Comparison of ENCODE assay signal across 10 cellular contexts in genomic region chr1:28512058-28512611, GRCh38. TPM values are rescaled to one million over a fixed set of nuclear protein-coding genes. Genes with fewer than 3 reads are reported as not detected.
DNase-seq lines count a peak whose midpoint lies in the region; ATAC-seq, FAIRE-seq and TF ChIP-seq lines count a peak whose summit lies in the region.
"Had no signal": no experiment of that assay in that cellular context is flagged by ENCODE, and none has a peak within 500 bp of the region (broad histone marks: within the 10 kb centered on the region; RNA-seq: fewer than 3 reads in every experiment).

No MANE protein-coding gene starts in this region.

- peak overlapping the region; percentile 52 for H3K4me3 Mint-ChIP-seq in stimulated activated memory B cell treated with anti-CD40 and anti-IgM and Interleukin-4, amounts not matched to agents 10 μg/mL and 1 μg/mL and 100 μg/mL, for 72 hours

- H3K4me2 ChIP-seq in OCI-LY1 (ENCODE audit: low read length) = no peak overlapping the region

- H3K4me3 ChIP-seq in OCI-LY1 (ENCODE audit: low read depth, low read length, poor library complexity, severe bottlenecking) (no peak overlapping the region), bronchial epithelial cell (ENCODE audit: low read depth, low read length) (no peak overlapping the region), tibial nerve (no peak overlapping the region)

- no peak for TF ChIP-seq POLR2A in tibial nerve (IDR thresholded peaks at IDR 0.05)

- no peaks in the 10 kb centered on the region for H4K20me1 ChIP-seq in OCI-LY1 (ENCODE audit: insufficient read depth, low read length)

- peak; percentile 74 for DNase-seq in activated CD8-positive, alpha-beta memory T cell treated with anti-CD3 and anti-CD28 coated beads for 24 hours
- DNase-seq in activated CD8-positive, alpha-beta memory T cell treated with anti-CD3 and anti-CD28 coated beads, Interleukin-2, amount 50 U/mL, for 4 hours = no peak
- DNase-seq in bronchial epithelial cell (ENCODE audit: low read depth) = peak; percentile 13
- DNase-seq in superior temporal gyrus (ENCODE audit: extremely low spot score) = no peak
- no peak for DNase-seq in tibial nerve (ENCODE audit: low spot score in 2 of 2)
- DNase-seq: NCI-H2081 treated with DMSO at 0.1 percent for 48 hours had no signal

- H3K27me3 Mint-ChIP-seq in stimulated activated memory B cell treated with anti-CD40 and anti-IgM and Interleukin-4, amounts not matched to agents 10 μg/mL and 1 μg/mL and 100 μg/mL, for 72 hours = no peaks in the 10 kb centered on the region

- no peak for FAIRE-seq in bronchial epithelial cell (lab: Jason Lieb, UNC)
- FAIRE-seq: H54 had no signal

- no peaks in the 10 kb centered on the region for H3K9me3 ChIP-seq in OCI-LY1 (ENCODE audit: low read length)
- no peaks in the 10 kb centered on the region for H3K9me3 ChIP-seq in tibial nerve

- H3K27ac ChIP-seq in OCI-LY1 (ENCODE audit: low read depth, low read length, poor library complexity, severe bottlenecking) (peak overlapping the region; percentile 88), tibial nerve (no peak overlapping the region)

- H3K4me1 Mint-ChIP-seq in stimulated activated memory B cell treated with anti-CD40 and anti-IgM and Interleukin-4, amounts not matched to agents 10 μg/mL and 1 μg/mL and 100 μg/mL, for 72 hours = peaks cover 44% of the 10 kb centered on the region

- 89 to 90% methylated on average over 7 of the region's 7 CpGs for WGBS in tibial nerve, 2 donors

- H3K27me3 ChIP-seq in OCI-LY1 (ENCODE audit: insufficient read depth, low read length) = no peaks in the 10 kb centered on the region
- no peaks in the 10 kb centered on the region for H3K27me3 ChIP-seq in bronchial epithelial cell (ENCODE audit: control insufficient read depth, insufficient read depth, low read length)
- no peaks in the 10 kb centered on the region for H3K27me3 ChIP-seq in tibial nerve

- peaks cover 73% of the 10 kb centered on the region for H3K36me3 Mint-ChIP-seq in stimulated activated memory B cell treated with anti-CD40 and anti-IgM and Interleukin-4, amounts not matched to agents 10 μg/mL and 1 μg/mL and 100 μg/mL, for 72 hours

- no peaks in the 10 kb centered on the region for H3K9me3 Mint-ChIP-seq in stimulated activated memory B cell treated with anti-CD40 and anti-IgM and Interleukin-4, amounts not matched to agents 10 μg/mL and 1 μg/mL and 100 μg/mL, for 72 hours

- TF ChIP-seq EP300 in tibial nerve (IDR thresholded peaks at IDR 0.05) = no peak

- no peak for TF ChIP-seq CTCF in OCI-LY1 (IDR thresholded peaks at IDR 0.05; ENCODE audit: low read length)
- TF ChIP-seq CTCF in bronchial epithelial cell (IDR thresholded peaks at IDR 0.05; ENCODE audit: insufficient read depth, low read length, severe bottlenecking) = no peak
- TF ChIP-seq CTCF in tibial nerve (IDR thresholded peaks at IDR 0.05) = no peak

- peak overlapping the region; percentile 99 for H3K27ac Mint-ChIP-seq in stimulated activated memory B cell treated with anti-CD40 and anti-IgM and Interleukin-4, amounts not matched to agents 10 μg/mL and 1 μg/mL and 100 μg/mL, for 72 hours

- H3K9me2 ChIP-seq in OCI-LY1 (ENCODE audit: low read depth, low read length) = no peaks in the 10 kb centered on the region

- H3K36me3 ChIP-seq in OCI-LY1 (ENCODE audit: insufficient read depth, low read length) (peaks cover 73% of the 10 kb centered on the region), bronchial epithelial cell (ENCODE audit: control insufficient read depth, insufficient read depth, low read length) (peaks cover 25% of the 10 kb centered on the region), tibial nerve (peaks cover 0 to 81% (median 0%) of the 10 kb centered on the region in 3 donors)

- peaks cover 12% of the 10 kb centered on the region for H3K79me2 ChIP-seq in OCI-LY1 (ENCODE audit: insufficient read depth, low read length)

- H3K9ac ChIP-seq in OCI-LY1 (ENCODE audit: low read length) = no peak overlapping the region

- ATAC-seq in stimulated activated memory B cell treated with anti-CD40 and anti-IgM and Interleukin-4, amounts not matched to agents 10 μg/mL and 1 μg/mL and 100 μg/mL, for 72 hours = no peak
- ATAC-seq in GM21447 (IDR thresholded peaks at IDR 0.05; ENCODE audit: unreplicated experiment) = no peak

- H3K4me1 ChIP-seq in OCI-LY1 (ENCODE audit: insufficient read depth, low read length, severe bottlenecking) = peaks cover 48% of the 10 kb centered on the region
- H3K4me1 ChIP-seq in tibial nerve = peaks cover 0 to 48% (median 30%) of the 10 kb centered on the region in 4 donors

- H3F3A ChIP-seq in OCI-LY1 (ENCODE audit: insufficient read depth, low read length) = peaks cover 51% of the 10 kb centered on the region

- H2AFZ ChIP-seq in OCI-LY1 (ENCODE audit: low read length) = no peak overlapping the region

RNA-seq across cellular contexts. Expression of gene RCC1, which starts 6.3 kb away (rescaled TPM):
- total RNA-seq in bronchial epithelial cell (55.9 and 122 TPM in 2 replicates), tibial nerve (10 to 100 TPM; 13.5 to 36.9 (median 19.3) TPM)

RNA-seq across cellular contexts. Expression of gene TRNAU1AP, which starts 40.8 kb away (rescaled TPM):
- total RNA-seq in bronchial epithelial cell (23.2 and 23.3 TPM in 2 replicates), tibial nerve (10 to 100 TPM; 22.6 to 35.2 (median 29.3) TPM)

Comparison
In these comparisons a context has a peak if more than half of its experiments do, and no peak if none do; other contexts are left out.
1. DNase-seq: peak in activated CD8-positive, alpha-beta memory T cell treated with anti-CD3 and anti-CD28 coated beads for 24 hours (single experiment) and bronchial epithelial cell (single experiment); none in activated CD8-positive, alpha-beta memory T cell treated with anti-CD3 and anti-CD28 coated beads, Interleukin-2, amount 50 U/mL, for 4 hours (single experiment), superior temporal gyrus (single experiment) and tibial nerve (0 of 2).